In the genomic region with DNA sequence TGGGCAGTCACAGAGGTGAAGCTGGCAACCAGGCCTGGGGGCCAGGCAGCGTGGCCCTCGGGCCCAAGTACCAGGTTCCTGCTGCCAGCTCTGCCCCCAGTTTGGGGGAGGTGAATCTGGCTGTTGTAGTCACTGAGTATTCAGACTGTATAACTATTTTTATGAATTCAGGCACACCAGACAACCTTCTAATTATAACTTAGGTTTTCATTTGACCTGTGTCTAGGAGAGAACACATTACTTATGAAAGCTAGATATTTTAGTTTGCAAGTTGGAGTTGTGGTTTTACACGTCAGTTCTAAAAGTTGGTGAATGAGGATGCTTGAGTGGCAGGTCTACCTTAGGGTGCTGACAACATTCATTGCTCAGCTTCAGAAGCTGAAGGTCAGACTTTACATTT, we compare ENCODE assay signal across 16 cellular contexts.
DNase-seq lines count a peak whose midpoint lies in the region; ATAC-seq and TF ChIP-seq lines count a peak whose summit lies in the region.
"Had no signal": no experiment of that assay in that cellular context is flagged by ENCODE, and none has a peak within 500 bp of the region (broad histone marks: within the 10 kb centered on the region; RNA-seq: fewer than 3 reads in every experiment).

No MANE protein-coding gene starts in this region.

- no peak overlapping the region; a peak in 1 of 22 replicates for H3K9ac ChIP-seq in BLaER1 treated with 17β-estradiol and CSF1 and Interleukin-3, amounts not matched to agents 10 nM and 100 nM

- no peak for TF ChIP-seq POLR2A in erythroblast (IDR thresholded peaks at IDR 0.05; ENCODE audit: low read length)

- no peak overlapping the region for H3K4me3 ChIP-seq in BLaER1 treated with 17β-estradiol and CSF1 and Interleukin-3, amounts not matched to agents 10 nM and 100 nM
- H3K4me3 ChIP-seq: body of pancreas, SK-N-MC, tibial nerve had no signal

- no peak for DNase-seq in stimulated activated CD4-positive, alpha-beta T cell treated with anti-CD3 and anti-CD28 coated beads, Interleukin-12 subunit alpha, Interleukin-12 subunit beta, amount 100 ng/mL, for 4 hours
- DNase-seq in erythroblast (lab: John Stamatoyannopoulos, UW), result no peak
- DNase-seq in SK-N-DZ (ENCODE audit: low spot score), result no peak
- DNase-seq in RPMI8226, result no peak
- DNase-seq: activated CD8-positive, alpha-beta memory T cell treated with anti-CD3 and anti-CD28 coated beads for 24 hours; body of pancreas; C1 segment of cervical spinal cord; NCI-H2081 treated with DMSO at 0.1 percent for 48 hours; stimulated activated CD4-positive, alpha-beta T cell treated with anti-CD3 and anti-CD28 coated beads, Interleukin-2, amount 100 ng/mL, for 48 hours had no signal

- H3K27ac ChIP-seq in BLaER1 treated with 17β-estradiol and CSF1 and Interleukin-3, amounts not matched to agents 10 nM and 100 nM, result 0 out of 22 replicates have a peak overlapping the region, but pooled peaks of 1 of the 11 experiments have one; percentile 13
- H3K27ac ChIP-seq: body of pancreas, SK-N-MC, tibial nerve had no signal

- H3K9me3 ChIP-seq in BLaER1 treated with 17β-estradiol and CSF1 and Interleukin-3, amounts not matched to agents 10 nM and 100 nM (replicated peaks in 1 of 11), result peaks cover 2 to 21% (median 17%) of the 10 kb centered on the region in 11 experiments; a peak in 17 of 22 replicates
- H3K9me3 ChIP-seq: body of pancreas, tibial nerve had no signal

- no peaks in the 10 kb centered on the region for H3K27me3 ChIP-seq in BLaER1 treated with 17β-estradiol and CSF1 and Interleukin-3, amounts not matched to agents 10 nM and 100 nM
- H3K27me3 ChIP-seq: body of pancreas, tibial nerve had no signal

- H3K36me3 ChIP-seq in BLaER1 treated with 17β-estradiol and CSF1 and Interleukin-3, amounts not matched to agents 10 nM and 100 nM, result peaks cover 0 to 29% (median 5%) of the 10 kb centered on the region in 11 experiments; a peak in 8 of 22 replicates

- H4K20me1 ChIP-seq in BLaER1 treated with 17β-estradiol and CSF1 and Interleukin-3, amounts not matched to agents 10 nM and 100 nM, result peaks cover 13 to 76% (median 48%) of the 10 kb centered on the region in 11 experiments; a peak in 20 of 22 replicates

- ATAC-seq in GM18873 (IDR thresholded peaks at IDR 0.05; ENCODE audit: low FRiP score, unreplicated experiment) (peak; percentile 44), HG02610 (IDR thresholded peaks at IDR 0.05; ENCODE audit: unreplicated experiment) (peak; percentile 76), HG03520 (IDR thresholded peaks at IDR 0.05; ENCODE audit: unreplicated experiment) (peak; percentile 47)
- ATAC-seq: body of pancreas, esophagus mucosa had no signal

- H3K4me2 ChIP-seq in BLaER1 treated with 17β-estradiol and CSF1 and Interleukin-3, amounts not matched to agents 10 nM and 100 nM, result peak overlapping the region in 6 of 11 experiments; percentile 6 to 43 (median 30); a peak in 9 of 22 replicates

- peaks cover 21 to 63% (median 37%) of the 10 kb centered on the region in 10 experiments for H3K4me1 ChIP-seq in BLaER1 treated with 17β-estradiol and CSF1 and Interleukin-3, amounts not matched to agents 10 nM and 100 nM
